Comparison of ENCODE assay signal across 2 cellular contexts in genomic region chr2:42848726-42849290, GRCh38.
A peak's percentile ranks its signal among the peaks of the same experiment; 100 is the strongest.
TF ChIP-seq lines count a peak whose summit lies in the region.

No MANE protein-coding gene starts in this region.

TF ChIP-seq in HepG2, 621 proteins besides CTCF, POLR2A, EP300 and RAD21:
- no peak for TF ChIP-seq KMT2B (CRISPR knock-in tag; IDR thresholded peaks at IDR 0.05)
- 0 out of 2 replicates have a peak, but pooled peaks have one; percentile 45 for TF ChIP-seq ZNF770 (CRISPR knock-in tag; IDR thresholded peaks at IDR 0.05)

TF ChIP-seq in SK-N-SH treated with all-trans-retinoic acid at 6 μM for 48 hours, 23 proteins besides CTCF, POLR2A, EP300 and RAD21:
- TF ChIP-seq RARB (CRISPR knock-in tag; IDR thresholded peaks at IDR 0.05) (no peak), ZNF70 (CRISPR knock-in tag; IDR thresholded peaks at IDR 0.05) (no peak), ARNTL (CRISPR knock-in tag; IDR thresholded peaks at IDR 0.05; ENCODE audit: borderline replicate concordance, low read depth) (no peak), ESRRG (CRISPR knock-in tag; IDR thresholded peaks at IDR 0.05) (no peak), ZFP3 (CRISPR knock-in tag; IDR thresholded peaks at IDR 0.05) (no peak), ZFP30 (CRISPR knock-in tag; IDR thresholded peaks at IDR 0.05) (no peak), GLIS3 (CRISPR knock-in tag; IDR thresholded peaks at IDR 0.05) (no peak), POU6F1 (CRISPR knock-in tag; IDR thresholded peaks at IDR 0.05; ENCODE audit: borderline replicate concordance, low read depth) (no peak)
